In genomic region chr7:94297397-94297838, GRCh38 we compare ENCODE assay signal across 1 cellular context.
A peak's percentile ranks its signal among the peaks of the same experiment; 100 is the strongest.
TF ChIP-seq lines count a peak whose summit lies in the region.

No MANE protein-coding gene starts in this region.

TF ChIP-seq in SK-N-SH, 30 proteins besides CTCF, POLR2A, EP300 and RAD21 (continued from another document):
- TF ChIP-seq PBX3 (IDR thresholded peaks at IDR 0.05) (peak; percentile 66), TCF12 (IDR thresholded peaks at IDR 0.05) (peak; percentile 86), RCOR1 (IDR thresholded peaks at IDR 0.05; ENCODE audit: low read length) (no peak), USF2 (IDR thresholded peaks at IDR 0.05; ENCODE audit: borderline replicate concordance, low read depth, low read length) (no peak), MEF2A (IDR thresholded peaks at IDR 0.05; ENCODE audit: borderline replicate concordance, low read depth) (peak; percentile 70; the same call in 1 of the 2 replicates), TAF1 (IDR thresholded peaks at IDR 0.05; ENCODE audit: borderline replicate concordance, low read depth, low read length) (peak; percentile 42; the same call in 1 of the 2 replicates), CHD2 (IDR thresholded peaks at IDR 0.05; ENCODE audit: low read length, partially characterized antibody) (no peak), MXI1 (IDR thresholded peaks at IDR 0.05; ENCODE audit: low read depth, low read length) (no peak), NFIC (IDR thresholded peaks at IDR 0.05; ENCODE audit: borderline replicate concordance) (peak; percentile 95), RXRA (IDR thresholded peaks at IDR 0.05; ENCODE audit: borderline replicate concordance, low read depth) (peak; percentile 89), GATA2 (CRISPR knock-in tag; IDR thresholded peaks at IDR 0.05) (no peak), REST (IDR thresholded peaks at IDR 0.05; ENCODE audit: low read depth, low read length) (peak; percentile 25; the same call in 1 of the 2 replicates), ELF1 (IDR thresholded peaks at IDR 0.05) (0 out of 2 replicates have a peak, but pooled peaks have one; percentile 56), JUND (IDR thresholded peaks at IDR 0.05) (peak; percentile 70), YY1 (IDR thresholded peaks at IDR 0.05; ENCODE audit: low read depth) (peak; percentile 82), FOXJ3 (CRISPR knock-in tag; IDR thresholded peaks at IDR 0.05) (no peak), RFX5 (IDR thresholded peaks at IDR 0.05; ENCODE audit: low read length) (no peak)
